Comparison of ENCODE assay signal across 24 cellular contexts in the genomic region with DNA sequence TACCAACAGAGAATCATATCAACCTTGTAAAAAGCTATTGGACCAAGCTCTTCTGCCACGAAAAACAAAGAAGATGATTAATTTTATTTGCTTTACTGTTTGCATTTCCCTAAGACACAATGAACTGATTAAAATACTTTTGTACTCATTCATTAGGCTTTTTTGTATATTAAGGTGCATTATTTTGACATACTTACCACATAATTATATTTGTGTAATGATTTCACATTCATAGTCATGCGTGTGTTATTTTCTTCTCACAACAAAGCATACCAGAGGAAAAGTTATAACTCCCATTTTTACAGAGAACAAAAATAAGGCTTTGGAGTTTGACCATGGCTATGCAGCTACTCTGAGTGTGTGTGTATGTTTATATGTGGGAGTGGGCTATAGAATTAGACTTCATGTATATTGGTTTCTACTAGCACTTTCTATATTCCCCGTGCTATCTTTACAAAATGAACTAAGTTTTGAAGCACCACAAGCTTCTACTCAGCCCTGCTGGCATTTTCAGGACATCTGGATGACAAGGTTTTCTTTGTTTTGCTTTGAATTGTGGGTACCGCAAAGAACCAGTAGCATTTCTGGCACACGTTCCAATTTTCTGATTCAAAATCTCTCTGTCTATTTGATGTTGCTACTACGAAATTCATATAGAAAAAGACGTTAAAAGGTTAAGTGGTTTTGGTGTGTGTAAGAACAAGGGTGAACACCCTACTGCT. TPM values are rescaled to one million over a fixed set of nuclear protein-coding genes. Genes with fewer than 3 reads are reported as not detected.
DNase-seq lines count a peak whose midpoint lies in the region; ATAC-seq and TF ChIP-seq lines count a peak whose summit lies in the region.
"Had no signal": no experiment of that assay in that cellular context is flagged by ENCODE, and none has a peak within 500 bp of the region (broad histone marks: within the 10 kb centered on the region; RNA-seq: fewer than 3 reads in every experiment).

No MANE protein-coding gene starts in this region.

- ATAC-seq in SK-N-SH treated with all-trans-retinoic acid at 6 μM for 48 hours (peak; percentile 62), HG02870 (IDR thresholded peaks at IDR 0.05; ENCODE audit: unreplicated experiment) (no peak)
- ATAC-seq: activated naive CD4-positive, alpha-beta T cell treated with anti-CD3 and anti-CD28 coated beads, Interleukin-2, amount 50 U/mL, for 72 hours; activated T-cell treated with anti-CD3 and anti-CD28 coated beads, Interleukin-2, amount 50 U/mL, for 4 hours; gastrocnemius medialis; natural killer cell had no signal

- DNase-seq in COLO829 (ENCODE audit: low spot score) (peak; percentile 69), HT1080 (ENCODE audit: low read depth) (peak; percentile 36), foreskin melanocyte (peak; percentile 45), lower leg skin (ENCODE audit: low spot score in 2 of 2) (no peak), DMS153 (lab: John Stamatoyannopoulos, UW) (no peak), DMS114 treated with DMSO at 0.1 percent for 48 hours (lab: John Stamatoyannopoulos, UW; ENCODE audit: unreplicated experiment) (no peak)
- DNase-seq: activated CD4-positive, CD25-positive, alpha-beta regulatory T cell; activated T-cell treated with anti-CD3 and anti-CD28 coated beads, Interleukin-2, amount 50 U/mL, for 4 hours; brain microvascular endothelial cell; gastrocnemius medialis; GF-D8; Karpas-422; natural killer cell; NCI-H524 treated with DMSO at 0.1 percent for 48 hours; stimulated activated CD4-positive, alpha-beta T cell treated with anti-CD3 and anti-CD28 coated beads, Interleukin-1b, Interleukin-23, amount 100 ng/mL, for 48 hours; stimulated activated naive CD4-positive, alpha-beta T cell; T-helper 2 cell; thyroid gland had no signal

- no peak overlapping the region for H3K4me3 ChIP-seq in lower leg skin (ENCODE audit: low read depth, poor library complexity, severe bottlenecking)
- H3K4me3 ChIP-seq: coronary artery, gastrocnemius medialis, thyroid gland had no signal

- TF ChIP-seq CTCF in lower leg skin (IDR thresholded peaks at IDR 0.05) = no peak

- intact Hi-C loops in lower leg skin (cut with DNase I; ENCODE audit: low total_unique reads) = no loop called here

- WGBS in lower leg skin, 2 donors = 52 to 67% methylated on average over 7 of the region's 7 CpGs

- no peak for TF ChIP-seq POLR2A in lower leg skin (IDR thresholded peaks at IDR 0.05)

TF ChIP-seq in SK-N-SH treated with all-trans-retinoic acid at 6 μM for 48 hours, 23 proteins besides CTCF, POLR2A, EP300 and RAD21:
- TF ChIP-seq, protein P1, sequence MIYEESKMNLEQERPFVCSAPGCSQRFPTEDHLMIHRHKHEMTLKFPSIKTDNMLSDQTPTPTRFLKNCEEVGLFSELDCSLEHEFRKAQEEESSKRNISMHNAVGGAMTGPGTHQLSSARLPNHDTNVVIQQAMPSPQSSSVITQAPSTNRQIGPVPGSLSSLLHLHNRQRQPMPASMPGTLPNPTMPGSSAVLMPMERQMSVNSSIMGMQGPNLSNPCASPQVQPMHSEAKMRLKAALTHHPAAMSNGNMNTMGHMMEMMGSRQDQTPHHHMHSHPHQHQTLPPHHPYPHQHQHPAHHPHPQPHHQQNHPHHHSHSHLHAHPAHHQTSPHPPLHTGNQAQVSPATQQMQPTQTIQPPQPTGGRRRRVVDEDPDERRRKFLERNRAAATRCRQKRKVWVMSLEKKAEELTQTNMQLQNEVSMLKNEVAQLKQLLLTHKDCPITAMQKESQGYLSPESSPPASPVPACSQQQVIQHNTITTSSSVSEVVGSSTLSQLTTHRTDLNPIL (CRISPR knock-in tag; IDR thresholded peaks at IDR 0.05; ENCODE audit: low read depth) = 0 out of 2 replicates have a peak, but pooled peaks have one; percentile 44
- TF ChIP-seq ZNF8 (CRISPR knock-in tag; IDR thresholded peaks at IDR 0.05) = no peak
- TF ChIP-seq ZFP30 (CRISPR knock-in tag; IDR thresholded peaks at IDR 0.05) = no peak
- no peak for TF ChIP-seq TOX (CRISPR knock-in tag; IDR thresholded peaks at IDR 0.05; ENCODE audit: borderline replicate concordance)
- TF ChIP-seq, protein P2, sequence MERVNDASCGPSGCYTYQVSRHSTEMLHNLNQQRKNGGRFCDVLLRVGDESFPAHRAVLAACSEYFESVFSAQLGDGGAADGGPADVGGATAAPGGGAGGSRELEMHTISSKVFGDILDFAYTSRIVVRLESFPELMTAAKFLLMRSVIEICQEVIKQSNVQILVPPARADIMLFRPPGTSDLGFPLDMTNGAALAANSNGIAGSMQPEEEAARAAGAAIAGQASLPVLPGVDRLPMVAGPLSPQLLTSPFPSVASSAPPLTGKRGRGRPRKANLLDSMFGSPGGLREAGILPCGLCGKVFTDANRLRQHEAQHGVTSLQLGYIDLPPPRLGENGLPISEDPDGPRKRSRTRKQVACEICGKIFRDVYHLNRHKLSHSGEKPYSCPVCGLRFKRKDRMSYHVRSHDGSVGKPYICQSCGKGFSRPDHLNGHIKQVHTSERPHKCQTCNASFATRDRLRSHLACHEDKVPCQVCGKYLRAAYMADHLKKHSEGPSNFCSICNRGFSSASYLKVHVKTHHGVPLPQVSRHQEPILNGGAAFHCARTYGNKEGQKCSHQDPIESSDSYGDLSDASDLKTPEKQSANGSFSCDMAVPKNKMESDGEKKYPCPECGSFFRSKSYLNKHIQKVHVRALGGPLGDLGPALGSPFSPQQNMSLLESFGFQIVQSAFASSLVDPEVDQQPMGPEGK (CRISPR knock-in tag; IDR thresholded peaks at IDR 0.05; ENCODE audit: borderline replicate concordance) = no peak
- no peak for TF ChIP-seq PPARA (CRISPR knock-in tag; IDR thresholded peaks at IDR 0.05; ENCODE audit: borderline replicate concordance)
- TF ChIP-seq RARB (CRISPR knock-in tag; IDR thresholded peaks at IDR 0.05) = no peak
- TF ChIP-seq CSDC2 (CRISPR knock-in tag; IDR thresholded peaks at IDR 0.05) = no peak
- TF ChIP-seq OSR1 (CRISPR knock-in tag; IDR thresholded peaks at IDR 0.05) = no peak
- TF ChIP-seq, protein P3, sequence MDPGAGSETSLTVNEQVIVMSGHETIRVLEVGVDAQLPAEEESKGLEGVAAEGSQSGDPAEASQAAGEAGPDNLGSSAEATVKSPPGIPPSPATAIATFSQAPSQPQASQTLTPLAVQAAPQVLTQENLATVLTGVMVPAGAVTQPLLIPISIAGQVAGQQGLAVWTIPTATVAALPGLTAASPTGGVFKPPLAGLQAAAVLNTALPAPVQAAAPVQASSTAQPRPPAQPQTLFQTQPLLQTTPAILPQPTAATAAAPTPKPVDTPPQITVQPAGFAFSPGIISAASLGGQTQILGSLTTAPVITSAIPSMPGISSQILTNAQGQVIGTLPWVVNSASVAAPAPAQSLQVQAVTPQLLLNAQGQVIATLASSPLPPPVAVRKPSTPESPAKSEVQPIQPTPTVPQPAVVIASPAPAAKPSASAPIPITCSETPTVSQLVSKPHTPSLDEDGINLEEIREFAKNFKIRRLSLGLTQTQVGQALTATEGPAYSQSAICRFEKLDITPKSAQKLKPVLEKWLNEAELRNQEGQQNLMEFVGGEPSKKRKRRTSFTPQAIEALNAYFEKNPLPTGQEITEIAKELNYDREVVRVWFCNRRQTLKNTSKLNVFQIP (CRISPR knock-in tag; IDR thresholded peaks at IDR 0.05; ENCODE audit: borderline replicate concordance, low read depth) = no peak
- no peak for TF ChIP-seq GLIS3 (CRISPR knock-in tag; IDR thresholded peaks at IDR 0.05)
- no peak for TF ChIP-seq ZNF70 (CRISPR knock-in tag; IDR thresholded peaks at IDR 0.05)
- TF ChIP-seq, protein P4, sequence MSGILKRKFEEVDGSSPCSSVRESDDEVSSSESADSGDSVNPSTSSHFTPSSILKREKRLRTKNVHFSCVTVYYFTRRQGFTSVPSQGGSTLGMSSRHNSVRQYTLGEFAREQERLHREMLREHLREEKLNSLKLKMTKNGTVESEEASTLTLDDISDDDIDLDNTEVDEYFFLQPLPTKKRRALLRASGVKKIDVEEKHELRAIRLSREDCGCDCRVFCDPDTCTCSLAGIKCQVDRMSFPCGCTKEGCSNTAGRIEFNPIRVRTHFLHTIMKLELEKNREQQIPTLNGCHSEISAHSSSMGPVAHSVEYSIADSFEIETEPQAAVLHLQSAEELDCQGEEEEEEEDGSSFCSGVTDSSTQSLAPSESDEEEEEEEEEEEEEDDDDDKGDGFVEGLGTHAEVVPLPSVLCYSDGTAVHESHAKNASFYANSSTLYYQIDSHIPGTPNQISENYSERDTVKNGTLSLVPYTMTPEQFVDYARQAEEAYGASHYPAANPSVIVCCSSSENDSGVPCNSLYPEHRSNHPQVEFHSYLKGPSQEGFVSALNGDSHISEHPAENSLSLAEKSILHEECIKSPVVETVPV (CRISPR knock-in tag; IDR thresholded peaks at IDR 0.05) = no peak
- TF ChIP-seq ZFP3 (CRISPR knock-in tag; IDR thresholded peaks at IDR 0.05) = no peak
- TF ChIP-seq ZNF565 (CRISPR knock-in tag; conservative IDR thresholded peaks at IDR 0.05; ENCODE audit: low read depth) = no peak
- peak; percentile 75 for TF ChIP-seq ISL1 (CRISPR knock-in tag; IDR thresholded peaks at IDR 0.05)

RNA-seq across cellular contexts. Expression of a gene that starts 10.9 kb away (rescaled TPM):
- 2.5 and 2.7 TPM in 2 replicates for total RNA-seq in HT1080 (2014; rRNA removed; shearing (Covaris generic))
- polyA plus RNA-seq in HT1080 (2015; cell fraction: cytosol; rRNA removed) = 12.3 and 13.2 TPM in 2 replicates
- 7.1 and 8.1 TPM in 2 replicates for polyA plus RNA-seq in HT1080 (2015; cell fraction: nucleus; rRNA removed)
- total RNA-seq in lower leg skin = under 1 TPM in 1 of 4 donors, not detected in 3; 0.03 TPM
- total RNA-seq: activated naive CD4-positive, alpha-beta T cell treated with anti-CD3 and anti-CD28 coated beads, Interleukin-2, amount 50 U/mL, for 72 hours; activated T-cell treated with anti-CD3 and anti-CD28 coated beads, Interleukin-2, amount 50 U/mL, for 4 hours; B cell; gastrocnemius medialis; mesenteric fat pad; thyroid gland had no signal

RNA-seq across cellular contexts. Expression of a gene that starts 58.2 kb away (rescaled TPM):
- 15.0 and 18.6 TPM in 2 replicates for total RNA-seq in HT1080 (2014; rRNA removed; shearing (Covaris generic))
- 27.8 and 31.2 TPM in 2 replicates for polyA plus RNA-seq in HT1080 (2015; cell fraction: cytosol; rRNA removed)
- 82.5 and 91.3 TPM in 2 replicates for polyA plus RNA-seq in HT1080 (2015; cell fraction: nucleus; rRNA removed)
- total RNA-seq in lower leg skin = 1 to 10 TPM; 1.4 to 4.6 (median 3.9) TPM

Comparison
In these comparisons a context has a peak if more than half of its experiments do, and no peak if none do; other contexts are left out.
1. DNase-seq: peak in COLO829 (single experiment), HT1080 (single experiment) and foreskin melanocyte (single experiment); none in lower leg skin (0 of 2), DMS153 (single experiment) and DMS114 treated with DMSO at 0.1 percent for 48 hours (single experiment).